In genomic region chr9:78973906-78974305, GRCh38 we compare ENCODE assay signal across 14 cellular contexts.
A peak's percentile ranks its signal among the peaks of the same experiment; 100 is the strongest.
DNase-seq lines count a peak whose midpoint lies in the region; ATAC-seq and TF ChIP-seq lines count a peak whose summit lies in the region.
"Had no signal": no experiment of that assay in that cellular context is flagged by ENCODE, and none has a peak within 500 bp of the region (broad histone marks: within the 10 kb centered on the region; RNA-seq: fewer than 3 reads in every experiment).

No MANE protein-coding gene starts in this region.

- H3K4me3 ChIP-seq in OCI-LY3 (ENCODE audit: low read length) (no peak overlapping the region), fibroblast of pulmonary artery (replicated peaks; ENCODE audit: low read depth, low read length) (no peak overlapping the region), upper lobe of right lung (no peak overlapping the region), tibial artery (no peak overlapping the region)
- H3K4me3 ChIP-seq: esophagus muscularis mucosa had no signal

- no peaks in the 10 kb centered on the region for H3K36me3 ChIP-seq in OCI-LY3 (replicated peaks; ENCODE audit: low read depth, low read length)
- no peaks in the 10 kb centered on the region for H3K36me3 ChIP-seq in upper lobe of right lung
- no peaks in the 10 kb centered on the region for H3K36me3 ChIP-seq in tibial artery
- H3K36me3 ChIP-seq: esophagus muscularis mucosa had no signal

- TF ChIP-seq CTCF in AG09319 (IDR thresholded peaks at IDR 0.05; ENCODE audit: low read depth, low read length): no peak
- no peak for TF ChIP-seq CTCF in OCI-LY3 (IDR thresholded peaks at IDR 0.05; ENCODE audit: low read depth, low read length)
- no peak for TF ChIP-seq CTCF in fibroblast of pulmonary artery (IDR thresholded peaks at IDR 0.05; ENCODE audit: low read length, missing control alignments)
- TF ChIP-seq CTCF in upper lobe of right lung (IDR thresholded peaks at IDR 0.05): no peak
- TF ChIP-seq CTCF in tibial artery (IDR thresholded peaks at IDR 0.05): no peak

- no peak for ATAC-seq in upper lobe of right lung
- ATAC-seq: activated CD4-positive, CD25-positive, alpha-beta regulatory T cell treated with anti-CD3 and anti-CD28 coated beads, Interleukin-2, amount 50 U/mL, for 24 hours; activated T-cell treated with anti-CD3 and anti-CD28 coated beads, Interleukin-2, amount 50 U/mL, for 4 hours had no signal

- H3K27me3 ChIP-seq in OCI-LY3 (ENCODE audit: low read depth, low read length) (no peaks in the 10 kb centered on the region), upper lobe of right lung (no peaks in the 10 kb centered on the region), tibial artery (no peaks in the 10 kb centered on the region)
- H3K27me3 ChIP-seq: esophagus muscularis mucosa had no signal

- DNase-seq in AG09319 (ENCODE audit: extremely low read depth, low read depth): peak; percentile 27
- peak; percentile 4 for DNase-seq in HCEC 1CT
- peak; percentile 11 for DNase-seq in fibroblast of pulmonary artery (ENCODE audit: low read depth)
- DNase-seq in upper lobe of right lung: no peak
- DNase-seq in tibial artery: no peak
- DNase-seq in effector CD8-positive, alpha-beta T cell (lab: John Stamatoyannopoulos, UW): no peak
- no peak for DNase-seq in hypothalamus (lab: John Stamatoyannopoulos, UW)
- DNase-seq: activated T-cell treated with anti-CD3 and anti-CD28 coated beads, Interleukin-2, amount 50 U/mL, for 4 hours; CD4-positive, CD25-positive, alpha-beta regulatory T cell; NCI-H446 treated with DMSO at 0.1 percent for 48 hours; SIG-M5 had no signal

- no peak overlapping the region for H2AFZ ChIP-seq in OCI-LY3 (ENCODE audit: low read depth, low read length)

- H3K9ac ChIP-seq in OCI-LY3 (ENCODE audit: low read length): no peak overlapping the region

- intact Hi-C loops in upper lobe of right lung (cut with DNase I): no loop called here
- intact Hi-C loops in tibial artery (cut with DNase I; ENCODE audit: low total_unique reads): no loop called here

- H3K27ac ChIP-seq in OCI-LY3 (ENCODE audit: low read length) (no peak overlapping the region), upper lobe of right lung (no peak overlapping the region), tibial artery (no peak overlapping the region)
- H3K27ac ChIP-seq: esophagus muscularis mucosa had no signal

- no peaks in the 10 kb centered on the region for H3K79me2 ChIP-seq in OCI-LY3 (ENCODE audit: low read length)

- H3K4me2 ChIP-seq in OCI-LY3 (ENCODE audit: low read length): peak overlapping the region; percentile 8; the same call in 1 of the 2 replicates

- peaks cover 9% of the 10 kb centered on the region for H3K4me1 ChIP-seq in OCI-LY3 (ENCODE audit: low read length)
- no peaks in the 10 kb centered on the region for H3K4me1 ChIP-seq in upper lobe of right lung
- H3K4me1 ChIP-seq in tibial artery: no peaks in the 10 kb centered on the region
- H3K4me1 ChIP-seq: esophagus muscularis mucosa had no signal

- H3K9me3 ChIP-seq in OCI-LY3 (ENCODE audit: insufficient read depth, low read length): no peaks in the 10 kb centered on the region
- no peaks in the 10 kb centered on the region for H3K9me3 ChIP-seq in upper lobe of right lung
- H3K9me3 ChIP-seq in tibial artery: no peaks in the 10 kb centered on the region
- H3K9me3 ChIP-seq: esophagus muscularis mucosa had no signal

- no peaks in the 10 kb centered on the region for H4K20me1 ChIP-seq in OCI-LY3 (ENCODE audit: insufficient read depth, low read length)

Comparison
In these comparisons a context has a peak if more than half of its experiments do, and no peak if none do; other contexts are left out.
1. DNase-seq: peak in AG09319 (single experiment), HCEC 1CT (single experiment) and fibroblast of pulmonary artery (single experiment); none in upper lobe of right lung (single experiment), tibial artery (0 of 2), effector CD8-positive, alpha-beta T cell (single experiment) and hypothalamus (0 of 51).